25 cellular contexts compared by ENCODE assay signal in the genomic region with DNA sequence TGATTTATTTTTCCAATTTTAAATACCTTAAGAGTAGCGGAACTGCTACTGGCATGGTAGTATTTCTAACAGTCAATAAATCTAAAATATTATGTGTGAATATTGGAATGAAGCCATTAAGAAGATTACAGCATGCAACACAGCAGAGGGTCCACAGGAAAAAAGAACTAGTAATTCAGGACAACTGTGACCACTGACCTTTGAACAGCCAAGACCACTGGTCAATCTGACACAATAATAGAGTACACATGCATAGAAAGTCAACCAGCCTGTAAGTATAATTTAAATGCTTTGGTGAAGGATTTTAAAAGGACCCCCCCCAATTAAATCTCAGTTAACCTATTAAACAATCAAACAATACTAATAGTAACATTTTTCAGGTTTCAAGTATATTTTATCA.
"Had no signal": no experiment of that assay in that cellular context is flagged by ENCODE, and none has a peak within 500 bp of the region (broad histone marks: within the 10 kb centered on the region; RNA-seq: fewer than 3 reads in every experiment).

No MANE protein-coding gene starts in this region.

- ATAC-seq: effector memory CD8-positive, alpha-beta T cell; esophagus mucosa; foreskin keratinocyte; gastrocnemius medialis; gastroesophageal sphincter; heart left ventricle; heart right ventricle had no signal

- H3K27ac ChIP-seq: colonic mucosa, coronary artery, dorsolateral prefrontal cortex, epithelial cell of prostate, esophagus muscularis mucosa, esophagus squamous epithelium, foreskin keratinocyte, gastrocnemius medialis, gastroesophageal sphincter, heart left ventricle, heart right ventricle had no signal

- H3K27me3 ChIP-seq: colonic mucosa, dorsolateral prefrontal cortex, esophagus muscularis mucosa, esophagus squamous epithelium, foreskin keratinocyte, gastrocnemius medialis, gastroesophageal sphincter, heart left ventricle, heart right ventricle had no signal

- H3K4me1 ChIP-seq: colonic mucosa, esophagus muscularis mucosa, esophagus squamous epithelium, foreskin keratinocyte, gastrocnemius medialis, gastroesophageal sphincter, heart left ventricle, heart right ventricle had no signal

- DNase-seq: colonic mucosa; cortex of kidney; dermis blood vessel endothelial cell; dorsolateral prefrontal cortex; effector CD4-positive, alpha-beta T cell; effector CD8-positive, alpha-beta T cell; effector memory CD4-positive, alpha-beta T cell; effector memory CD8-positive, alpha-beta T cell; endodermal cell; erythroblast; esophagus squamous epithelium; foreskin fibroblast; foreskin keratinocyte; foreskin melanocyte; gastrocnemius medialis; glutamatergic neuron; head of caudate nucleus; heart left ventricle; heart right ventricle had no signal

- H3K9me3 ChIP-seq: colonic mucosa, esophagus muscularis mucosa, esophagus squamous epithelium, gastrocnemius medialis, gastroesophageal sphincter, heart left ventricle, heart right ventricle had no signal

- FAIRE-seq: endothelial cell of umbilical vein had no signal

- H3K4me3 ChIP-seq: colonic mucosa, coronary artery, dorsolateral prefrontal cortex, esophagus muscularis mucosa, esophagus squamous epithelium, gastrocnemius medialis, gastroesophageal sphincter, heart left ventricle, heart right ventricle had no signal

- H3K36me3 ChIP-seq: colonic mucosa, esophagus muscularis mucosa, gastrocnemius medialis, gastroesophageal sphincter had no signal
